In genomic region chr10:118993214-118993613, GRCh38 we compare ENCODE assay signal across 18 cellular contexts. TPM values are rescaled to one million over a fixed set of nuclear protein-coding genes. Genes with fewer than 3 reads are reported as not detected.
DNase-seq lines count a peak whose midpoint lies in the region; TF ChIP-seq lines count a peak whose summit lies in the region.
"Had no signal": no experiment of that assay in that cellular context is flagged by ENCODE, and none has a peak within 500 bp of the region (broad histone marks: within the 10 kb centered on the region; RNA-seq: fewer than 3 reads in every experiment).

No MANE protein-coding gene starts in this region.

- intact Hi-C loops in esophagus muscularis mucosa (cut with DNase I) = no loop called here

- H3K36me3 ChIP-seq in esophagus muscularis mucosa = no peaks in the 10 kb centered on the region
- H3K36me3 ChIP-seq: BE2C, BLaER1 had no signal

- no peak overlapping the region for H3K27ac Mint-ChIP-seq in type B pancreatic cell
- H3K27ac Mint-ChIP-seq: CD4-positive, CD25-positive, alpha-beta regulatory T cell had no signal

- WGBS in esophagus muscularis mucosa = 79% methylated on average over 2 of the region's 3 CpGs

- H3K4me3 ChIP-seq in esophagus muscularis mucosa = no peak overlapping the region
- H3K4me3 ChIP-seq: BLaER1 had no signal

- TF ChIP-seq EP300 in esophagus muscularis mucosa (IDR thresholded peaks at IDR 0.05) = no peak

- TF ChIP-seq CTCF in esophagus muscularis mucosa (IDR thresholded peaks at IDR 0.05) (no peak), type B pancreatic cell (conservative IDR thresholded peaks at IDR 0.05) (no peak)

- TF ChIP-seq POLR2A in esophagus muscularis mucosa (IDR thresholded peaks at IDR 0.05; ENCODE audit: low read depth) = no peak

- H3K9me3 Mint-ChIP-seq in type B pancreatic cell = no peaks in the 10 kb centered on the region

- no peaks in the 10 kb centered on the region for H3K4me1 Mint-ChIP-seq in type B pancreatic cell (ENCODE audit: unreplicated experiment)
- H3K4me1 Mint-ChIP-seq: CD14-positive monocyte; CD4-positive, alpha-beta memory T cell; CD4-positive, CD25-positive, alpha-beta regulatory T cell; CD8-positive, alpha-beta memory T cell had no signal

- H3K36me3 Mint-ChIP-seq in type B pancreatic cell = no peaks in the 10 kb centered on the region
- H3K36me3 Mint-ChIP-seq: CD14-positive monocyte; CD4-positive, alpha-beta memory T cell; CD4-positive, CD25-positive, alpha-beta regulatory T cell had no signal

- peaks cover 4% of the 10 kb centered on the region for H3K27me3 Mint-ChIP-seq in type B pancreatic cell

- H3K27me3 ChIP-seq in esophagus muscularis mucosa = no peaks in the 10 kb centered on the region
- H3K27me3 ChIP-seq: BE2C, BLaER1 had no signal

- H3K27ac ChIP-seq in esophagus muscularis mucosa (replicated peaks in 1 of 4) = no peak overlapping the region
- H3K27ac ChIP-seq: BLaER1 had no signal

- H3K4me3 Mint-ChIP-seq in type B pancreatic cell = no peak overlapping the region
- H3K4me3 Mint-ChIP-seq: CD14-positive monocyte; CD4-positive, alpha-beta memory T cell; CD4-positive, CD25-positive, alpha-beta regulatory T cell; CD8-positive, alpha-beta memory T cell had no signal

- DNase-seq in esophagus muscularis mucosa (ENCODE audit: extremely low spot score) = peak; percentile 82
- DNase-seq in mesenteric fat pad (ENCODE audit: low spot score) = peak; percentile 65
- DNase-seq in type B pancreatic cell (ENCODE audit: extremely low spot score, unreplicated experiment) = peak; percentile 40
- DNase-seq in HUDEP-2 (lab: John Stamatoyannopoulos, UW; ENCODE audit: unreplicated experiment in 76 of 76) = no peak
- no peak for DNase-seq in NCI-H510A (lab: John Stamatoyannopoulos, UW)
- DNase-seq: 8988T; ACHN; BE2C; C1 segment of cervical spinal cord; CD4-positive, alpha-beta memory T cell; CD4-positive, CD25-positive, alpha-beta regulatory T cell; CD8-positive, alpha-beta memory T cell; COR-L47; DMS 273 treated with DMSO at 0.1 percent for 48 hours; DMS79 treated with DMSO at 0.1 percent for 48 hours; GF-D8 had no signal

- no peaks in the 10 kb centered on the region for H3K9me3 ChIP-seq in esophagus muscularis mucosa
- H3K9me3 ChIP-seq: BE2C had no signal

- H3K4me1 ChIP-seq in esophagus muscularis mucosa = no peaks in the 10 kb centered on the region
- H3K4me1 ChIP-seq: BE2C, BLaER1 had no signal

RNA-seq across cellular contexts. Expression of gene NANOS1, which starts 36.3 kb away (rescaled TPM):
- total RNA-seq in esophagus muscularis mucosa (10 to 100 TPM in 3 of 4 donors, 1 to 10 TPM in 1; 8.0 to 24.4 (median 14.6) TPM), mesenteric fat pad (54.3 TPM), type B pancreatic cell (ENCODE audit: low replicate concordance) (10.1 and 14.4 TPM in 2 replicates)

Comparison
In these comparisons a context has a peak if more than half of its experiments do, and no peak if none do; other contexts are left out.
1. DNase-seq: peak in esophagus muscularis mucosa (single experiment), mesenteric fat pad (single experiment) and type B pancreatic cell (single experiment); none in HUDEP-2 (0 of 76) and NCI-H510A (single experiment).